In the genomic region with DNA sequence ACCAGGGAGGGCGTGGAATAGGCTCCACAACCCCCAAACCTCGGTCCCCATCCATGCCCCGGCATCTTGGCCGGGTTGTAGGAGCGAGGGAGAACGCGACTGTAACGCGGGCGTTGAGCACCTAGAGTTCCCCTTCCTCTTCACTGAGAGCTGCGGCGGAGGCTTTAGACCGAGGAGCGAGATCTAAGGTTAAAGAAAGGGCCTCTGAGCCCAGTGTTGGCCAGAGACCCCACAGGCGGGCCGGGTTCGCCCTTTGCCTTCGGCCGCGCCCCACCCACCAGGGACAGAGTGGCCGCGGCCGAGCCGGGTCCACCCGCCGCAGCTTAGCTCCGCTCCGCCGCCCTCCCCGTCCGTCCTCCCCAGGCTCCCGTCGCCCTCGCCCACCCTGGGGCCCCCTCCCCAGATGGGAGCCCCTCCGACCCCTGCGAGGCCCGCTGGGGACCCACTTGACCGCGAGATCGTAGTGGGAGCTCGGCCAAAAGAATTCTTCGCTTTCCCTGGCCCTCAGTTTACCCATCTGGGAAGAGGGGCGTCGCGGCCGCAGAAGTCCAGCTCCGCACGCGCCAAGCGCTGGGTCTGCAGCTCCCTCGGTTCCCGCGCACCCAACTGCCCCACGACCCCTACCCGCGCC, we compare ENCODE assay signal across 8 cellular contexts. TPM values are rescaled to one million over a fixed set of nuclear protein-coding genes. Genes with fewer than 3 reads are reported as not detected.
DNase-seq lines count a peak whose midpoint lies in the region; ATAC-seq, FAIRE-seq and TF ChIP-seq lines count a peak whose summit lies in the region.

No MANE protein-coding gene starts in this region.

- no peak for FAIRE-seq in K562 (lab: Jason Lieb, UNC)

- no peak overlapping the region for H3K4me2 ChIP-seq in K562 (ENCODE audit: insufficient read depth, low read length)

- H3K9me3 Mint-ChIP-seq in activated T-cell treated with anti-CD3 and anti-CD28 coated beads, Interleukin-2, amount 50 U/mL, for 72 hours, result no peaks in the 10 kb centered on the region

- no peaks in the 10 kb centered on the region for H3K9me1 ChIP-seq in K562 (ENCODE audit: control insufficient read depth, insufficient read depth, low read length)

- peaks cover 2 to 11% of the 10 kb centered on the region in 2 donors for H3K36me3 Mint-ChIP-seq in activated T-cell treated with anti-CD3 and anti-CD28 coated beads, Interleukin-2, amount 50 U/mL, for 72 hours (ENCODE audit: insufficient read depth in 2 of 2)

- peak in 1 of 2 donors; percentile 44 for ATAC-seq in activated T-cell treated with anti-CD3 and anti-CD28 coated beads, Interleukin-2, amount 50 U/mL, for 72 hours (replicated peaks in 1 of 2)
- ATAC-seq in K562 (no peak), upper lobe of left lung (ENCODE audit: low FRiP score in 2 of 2) (peak; percentile 16 to 70)

- no peaks in the 10 kb centered on the region for H3K79me2 ChIP-seq in K562 (ENCODE audit: control insufficient read depth, insufficient read depth, low read length)

- no peak for DNase-seq in activated T-cell treated with anti-CD3 and anti-CD28 coated beads, Interleukin-2, amount 50 U/mL, for 72 hours
- DNase-seq in activated T-cell treated with anti-CD3 and anti-CD28 coated beads for 4 hours (no peak), K562 (ENCODE audit: extremely low read depth in 1 of 4, low spot score in 3 of 4) (no peak), lower leg skin (ENCODE audit: low spot score in 2 of 2) (no peak), upper lobe of left lung (peak; percentile 48 to 82), kidney glomerular epithelial cell (lab: John Stamatoyannopoulos, UW) (no peak), NCI-H1105 treated with DMSO at 0.1 percent for 48 hours (lab: John Stamatoyannopoulos, UW) (no peak), LoVo (ENCODE audit: low spot score) (no peak)

- CTCF ChIA-PET in K562 (lab: Yijun Ruan, JAX; ENCODE audit: low intra/inter-chr PET ratio), result no interaction called here

- peaks cover 0 to 42% of the 10 kb centered on the region in 2 experiments; a peak in 3 of 5 replicates for H3K4me1 ChIP-seq in K562 (replicated peaks in 1 of 2; ENCODE audit: control insufficient read depth in 2 of 2, insufficient read depth in 2 of 2, low read length in 2 of 2)
- peaks cover 5 to 21% (median 17%) of the 10 kb centered on the region in 4 donors for H3K4me1 ChIP-seq in upper lobe of left lung

- TF ChIP-seq EP300 in K562 (IDR thresholded peaks at IDR 0.05; ENCODE audit: low read length) (no peak), upper lobe of left lung (IDR thresholded peaks at IDR 0.05) (no peak)

- H3K9me3 ChIP-seq in K562 (replicated peaks; ENCODE audit: control insufficient read depth, insufficient read depth, low read depth, low read length) (0 out of 2 replicates have a peak, but pooled peaks cover 4% of the 10 kb centered on the region), upper lobe of left lung (no peaks in the 10 kb centered on the region)

- H2AFZ ChIP-seq in K562 (ENCODE audit: low read depth, low read length), result 0 out of 2 replicates have a peak overlapping the region, but pooled peaks have one; percentile 78

- in situ Hi-C loops in K562 (cut with MboI), result no loop called here

- peaks cover 36% of the 10 kb centered on the region for H3K27me3 Mint-ChIP-seq in activated T-cell treated with anti-CD3 and anti-CD28 coated beads, Interleukin-2, amount 50 U/mL, for 72 hours (ENCODE audit: low read depth)

- H3K27ac Mint-ChIP-seq in activated T-cell treated with anti-CD3 and anti-CD28 coated beads, Interleukin-2, amount 50 U/mL, for 72 hours, result no peak overlapping the region

- H3K36me3 ChIP-seq in K562 (ENCODE audit: control insufficient read depth, insufficient read depth, low read length), result no peaks in the 10 kb centered on the region
- H3K36me3 ChIP-seq in upper lobe of left lung, result no peaks in the 10 kb centered on the region

- H3K27me3 ChIP-seq in K562 (ENCODE audit: control insufficient read depth in 2 of 2, insufficient read depth in 2 of 2, low read length in 2 of 2) (no peaks in the 10 kb centered on the region), upper lobe of left lung (peaks cover 0 to 12% (median 9%) of the 10 kb centered on the region in 4 donors)

- WGBS in K562 (ENCODE audit: insufficient coverage, low coverage, missing lambda C conversion rate), result 66% methylated on average over 13 of the region's 56 CpGs
- WGBS in lower leg skin, 2 donors, result 31 to 32% methylated on average over 33 to 44 of the region's 56 CpGs
- 20% methylated on average over 45 of the region's 56 CpGs; no CpG with 5 or more reads in 1 of the 2 donors for WGBS in upper lobe of left lung, 2 donors

- H4K20me1 ChIP-seq in K562 (replicated peaks; ENCODE audit: control insufficient read depth, insufficient read depth, low read length), result no peaks in the 10 kb centered on the region

- POLR2A ChIA-PET in K562 (lab: Yijun Ruan, JAX), result interaction anchor here (0.8 to 1.1 kb wide), 5 partner anchors 11 to 54 kb away, joined by 3 to 5 read pairs (median 3); no protein-coding TSS in a partner anchor

- intact Hi-C loops in K562 (cut with micrococcal nuclease), result loop anchor here (2.0 kb wide), 1 partner anchor 31 kb away; no protein-coding TSS in a partner anchor
- intact Hi-C loops in lower leg skin (cut with DNase I; ENCODE audit: low total_unique reads), result no loop called here

- H3K4me3 ChIP-seq in K562 (peak overlapping the region; percentile 61; the same call in 1 of the 2 replicates), lower leg skin (ENCODE audit: low read depth, poor library complexity, severe bottlenecking) (peak overlapping the region; percentile 56), upper lobe of left lung (peak overlapping the region; percentile 0 to 60 (median 50))

- H3K27ac ChIP-seq in K562 (ENCODE audit: extremely low read depth, low read depth, low read length), result peak overlapping the region; percentile 47; the same call in 1 of the 3 replicates
- peak overlapping the region; percentile 59 to 89 (median 82) for H3K27ac ChIP-seq in upper lobe of left lung

- no peak for TF ChIP-seq RAD21 in K562 (CRISPR knock-in tag; conservative IDR thresholded peaks at IDR 0.05 in 1 of 2, IDR thresholded peaks at IDR 0.05 in 1 of 2)

- peak overlapping the region in 1 of 2 experiments; percentile 85; a peak in 2 of 4 replicates for H3K9ac ChIP-seq in K562 (ENCODE audit: insufficient read depth in 1 of 2, low read depth in 2 of 2, low read length in 2 of 2)

- peaks cover 7% of the 10 kb centered on the region for H3K4me1 Mint-ChIP-seq in activated T-cell treated with anti-CD3 and anti-CD28 coated beads, Interleukin-2, amount 50 U/mL, for 72 hours (ENCODE audit: low read depth)

- peak overlapping the region; percentile 55 to 60 for H3K4me3 Mint-ChIP-seq in activated T-cell treated with anti-CD3 and anti-CD28 coated beads, Interleukin-2, amount 50 U/mL, for 72 hours

- TSS peak; percentile 65 for BruUV-seq in K562 (replicated peaks; lab: Mats Ljungman, UMichigan)

- TF ChIP-seq POLR2A in K562 (conservative IDR thresholded peaks at IDR 0.05), result no peak
- TF ChIP-seq POLR2A in lower leg skin (IDR thresholded peaks at IDR 0.05), result no peak
- no peak for TF ChIP-seq POLR2A in upper lobe of left lung (IDR thresholded peaks at IDR 0.05)

- TF ChIP-seq CTCF in K562 (IDR thresholded peaks at IDR 0.05 in 2 of 3, conservative IDR thresholded peaks at IDR 0.05 in 1 of 3; ENCODE audit: insufficient read depth in 2 of 3, low read depth in 1 of 3, low read length in 3 of 3), result no peak
- no peak for TF ChIP-seq CTCF in lower leg skin (IDR thresholded peaks at IDR 0.05)
- TF ChIP-seq CTCF in upper lobe of left lung (IDR thresholded peaks at IDR 0.05), result no peak

RNA-seq across cellular contexts. Expression of gene ANPEP, which starts 0.4 kb away (rescaled TPM):
- under 1 TPM; 0.28 to 0.43 TPM for total RNA-seq in activated T-cell treated with anti-CD3 and anti-CD28 coated beads, Interleukin-2, amount 50 U/mL, for 72 hours
- 2.9 and 3.1 TPM in 2 replicates for total RNA-seq in K562 (2011; cell fraction: chromatin; rRNA removed; ENCODE audit: low replicate concordance)
- 1.2 and 1.8 TPM in 2 replicates for total RNA-seq in K562 (2011; cell fraction: nucleolus; rRNA removed)
- 1.5 and 2.5 TPM in 2 replicates for total RNA-seq in K562 (2011; cell fraction: nucleoplasm; rRNA removed)
- total RNA-seq in K562 (2014; rRNA removed) (1.0 and 1.8 TPM in 2 replicates), K562 (2014; rRNA removed; fragmentation: Illumina TruSeq; extraction: Trizol) (1.1 and 1.3 TPM in 2 replicates), K562 (2015; rRNA removed; fragmentation: Illumina TruSeq; extraction: Trizol) (2.5 and 2.6 TPM in 2 replicates), K562 (2021) (4.8 and 5.7 TPM in 2 replicates), lower leg skin (10 to 100 TPM; 14.9 to 67.3 (median 21.6) TPM), upper lobe of left lung (100 to 1,000 TPM in 3 of 6 donors, 10 to 100 TPM in 3; 52.7 to 201 (median 98.9) TPM)
- polyA plus RNA-seq in K562 (2011; rRNA removed) (0.43 and 2.0 TPM in 2 replicates), K562 (2014; fragmentation: Illumina TruSeq; extraction: Trizol) (4.0 and 4.2 TPM in 2 replicates), K562 (2014; fragmentation: Nextera tagmentation; extraction: Ambion mirVana) (under 1 TPM; 0.23 to 0.27 TPM), K562 (2014; rRNA removed) (4.7 and 8.9 TPM in 2 replicates)
- 0.63 and 1.5 TPM in 2 replicates for polyA plus RNA-seq in K562 (2011; cell fraction: cytosol; rRNA removed)
- 3.6 and 6.0 TPM in 2 replicates for polyA plus RNA-seq in K562 (2011; cell fraction: nucleus; rRNA removed)
- polyA plus RNA-seq in K562 (2012), result 6.6 and 17.5 TPM in 2 replicates
- 0.30 and 0.67 TPM in 2 replicates for polyA minus RNA-seq in K562 (2011; rRNA and poly(A)+ RNA removed)
- polyA minus RNA-seq in K562 (2011; cell fraction: cytosol; rRNA and poly(A)+ RNA removed), result 0.95 and 3.6 TPM in 2 replicates
- 0.67 and 0.78 TPM in 2 replicates for polyA minus RNA-seq in K562 (2011; cell fraction: nucleus; rRNA and poly(A)+ RNA removed)

RNA-seq across cellular contexts. Expression of gene MESP2, which starts 38.1 kb away (rescaled TPM):
- total RNA-seq in activated T-cell treated with anti-CD3 and anti-CD28 coated beads, Interleukin-2, amount 50 U/mL, for 72 hours, result not detected
- total RNA-seq in K562 (2011; cell fraction: chromatin; rRNA removed; ENCODE audit: low replicate concordance), result not detected in 2 replicates
- not detected in 2 replicates for total RNA-seq in K562 (2011; cell fraction: nucleolus; rRNA removed)
- not detected in 2 replicates for total RNA-seq in K562 (2011; cell fraction: nucleoplasm; rRNA removed)
- total RNA-seq in K562 (2014; rRNA removed) (0.82 and 1.1 TPM in 2 replicates), K562 (2014; rRNA removed; fragmentation: Illumina TruSeq; extraction: Trizol) (0.41 and 0.51 TPM in 2 replicates), K562 (2015; rRNA removed; fragmentation: Illumina TruSeq; extraction: Trizol) (0.29 and 0.45 TPM in 2 replicates), K562 (2021) (0.47 and 0.66 TPM in 2 replicates), lower leg skin (1 to 10 TPM in 1 of 4 donors, under 1 TPM in 1, not detected in 2; 0.45 to 1.1 TPM), upper lobe of left lung (under 1 TPM in 1 of 6 donors, not detected in 5; 0.26 TPM)
- polyA plus RNA-seq in K562 (2011; rRNA removed) (0.08 and 0.14 TPM in 2 replicates), K562 (2014; fragmentation: Illumina TruSeq; extraction: Trizol) (0.55 and 0.70 TPM in 2 replicates), K562 (2014; fragmentation: Nextera tagmentation; extraction: Ambion mirVana) (under 1 TPM; 0.11 to 0.13 TPM), K562 (2014; rRNA removed) (0.37 and 0.47 TPM in 2 replicates)
- 0.18 and 0.22 TPM in 2 replicates for polyA plus RNA-seq in K562 (2011; cell fraction: cytosol; rRNA removed)
- polyA plus RNA-seq in K562 (2011; cell fraction: nucleus; rRNA removed), result 0.10 and 0.56 TPM in 2 replicates
- 0.39 and 0.48 TPM in 2 replicates for polyA plus RNA-seq in K562 (2012)
- polyA minus RNA-seq in K562 (2011; rRNA and poly(A)+ RNA removed), result not detected in 2 replicates
- polyA minus RNA-seq in K562 (2011; cell fraction: cytosol; rRNA and poly(A)+ RNA removed), result not detected in 2 replicates
- polyA minus RNA-seq in K562 (2011; cell fraction: nucleus; rRNA and poly(A)+ RNA removed), result not detected in 2 replicates

Comparison
In these comparisons a context has a peak if more than half of its experiments do, and no peak if none do; other contexts are left out.
1. DNase-seq: peak in upper lobe of left lung (2 of 2); none in activated T-cell treated with anti-CD3 and anti-CD28 coated beads, Interleukin-2, amount 50 U/mL, for 72 hours (0 of 2), activated T-cell treated with anti-CD3 and anti-CD28 coated beads for 4 hours (single experiment), K562 (0 of 4), lower leg skin (0 of 2), kidney glomerular epithelial cell (single experiment), NCI-H1105 treated with DMSO at 0.1 percent for 48 hours (single experiment) and LoVo (single experiment).
2. Peak in every context shown above with its lines, with median percentiles within 50 percentile points of each other: H3K4me3 ChIP-seq.